ENCODE assay signal across 23 cellular contexts in genomic region chr13:71030789-71031188, GRCh38.
"Had no signal": no experiment of that assay in that cellular context is flagged by ENCODE, and none has a peak within 500 bp of the region (broad histone marks: within the 10 kb centered on the region; RNA-seq: fewer than 3 reads in every experiment).

No MANE protein-coding gene starts in this region.

- ATAC-seq: esophagus mucosa; foreskin keratinocyte; naive thymus-derived CD4-positive, alpha-beta T cell had no signal

- H3K4me3 ChIP-seq: right atrium auricular region, spleen, tibial nerve had no signal

- H3K79me2 ChIP-seq: parathyroid adenoma had no signal

- H3K9me3 Mint-ChIP-seq: activated CD4-positive, alpha-beta T cell treated with anti-CD3 and anti-CD28 coated beads, Interleukin-2, amount 10 ng/mL, durations not matched to agents 7 days and 5 days had no signal

- H3K27ac Mint-ChIP-seq: activated CD4-positive, alpha-beta memory T cell treated with anti-CD3 and anti-CD28 coated beads, Interleukin-2, amount 10 ng/mL, durations not matched to agents 7 days and 5 days; activated CD4-positive, alpha-beta T cell treated with anti-CD3 and anti-CD28 coated beads, Interleukin-2, amount 10 ng/mL, durations not matched to agents 7 days and 5 days; activated T-cell treated with anti-CD3 and anti-CD28 coated beads, Interleukin-2, amount 50 U/mL, for 24 hours; naive thymus-derived CD4-positive, alpha-beta T cell had no signal

- H3K27me3 ChIP-seq: foreskin keratinocyte, right atrium auricular region, spleen, tibial nerve had no signal

- H3K4me1 ChIP-seq: foreskin keratinocyte, parathyroid adenoma, right atrium auricular region, spleen, tibial nerve had no signal

- H3K36me3 Mint-ChIP-seq: naive thymus-derived CD4-positive, alpha-beta T cell had no signal

- H3K4me3 Mint-ChIP-seq: activated CD4-positive, alpha-beta memory T cell treated with anti-CD3 and anti-CD28 coated beads, Interleukin-2, amount 10 ng/mL, durations not matched to agents 7 days and 5 days; activated CD4-positive, alpha-beta T cell treated with anti-CD3 and anti-CD28 coated beads, Interleukin-2, amount 10 ng/mL, durations not matched to agents 7 days and 5 days; activated T-cell treated with anti-CD3 and anti-CD28 coated beads, Interleukin-2, amount 50 U/mL, for 24 hours; naive thymus-derived CD4-positive, alpha-beta T cell; neural crest cell had no signal

- H3K4me1 Mint-ChIP-seq: activated CD4-positive, alpha-beta memory T cell treated with anti-CD3 and anti-CD28 coated beads, Interleukin-2, amount 10 ng/mL, durations not matched to agents 7 days and 5 days; activated CD4-positive, alpha-beta T cell treated with anti-CD3 and anti-CD28 coated beads, Interleukin-2, amount 10 ng/mL, durations not matched to agents 7 days and 5 days; naive thymus-derived CD4-positive, alpha-beta T cell; neural crest cell had no signal

- H3K27me3 Mint-ChIP-seq: activated CD4-positive, alpha-beta memory T cell treated with anti-CD3 and anti-CD28 coated beads, Interleukin-2, amount 10 ng/mL, durations not matched to agents 7 days and 5 days; activated CD4-positive, alpha-beta T cell treated with anti-CD3 and anti-CD28 coated beads, Interleukin-2, amount 10 ng/mL, durations not matched to agents 7 days and 5 days; activated T-cell treated with anti-CD3 and anti-CD28 coated beads, Interleukin-2, amount 50 U/mL, for 24 hours; naive thymus-derived CD4-positive, alpha-beta T cell had no signal

- H3K36me3 ChIP-seq: right atrium auricular region, spleen, tibial nerve had no signal

- DNase-seq: activated CD4-positive, alpha-beta memory T cell treated with anti-CD3 and anti-CD28 coated beads, Interleukin-2, amount 10 ng/mL, durations not matched to agents 7 days and 5 days; activated CD4-positive, alpha-beta T cell treated with anti-CD3 and anti-CD28 coated beads for 1 hour; activated CD4-positive, alpha-beta T cell treated with anti-CD3 and anti-CD28 coated beads, Interleukin-2, amount 10 ng/mL, durations not matched to agents 7 days and 5 days; activated CD8-positive, alpha-beta memory T cell treated with anti-CD3 and anti-CD28 coated beads, Interleukin-2, amount 50 U/mL, for 48 hours; activated gamma-delta T cell; activated naive CD4-positive, alpha-beta T cell treated with anti-CD3 and anti-CD28 coated beads, Interleukin-2, amount 50 U/mL, for 16 hours; activated T-cell treated with anti-CD3 and anti-CD28 coated beads, Interleukin-2, amount 50 U/mL, for 24 hours; amygdala; caudate nucleus; foreskin keratinocyte; glutamatergic neuron; kidney; midbrain; naive thymus-derived CD4-positive, alpha-beta T cell; occipital lobe; spleen; stimulated activated naive CD4-positive, alpha-beta T cell; T-helper 2 cell had no signal

- H2AFZ ChIP-seq: parathyroid adenoma had no signal

- H3K27ac ChIP-seq: foreskin keratinocyte, parathyroid adenoma, right atrium auricular region, spleen, tibial nerve had no signal
